13 cellular contexts compared by ENCODE assay signal in genomic region chrX:123173833-123174232, GRCh38. TPM values are rescaled to one million over a fixed set of nuclear protein-coding genes. Genes with fewer than 3 reads are reported as not detected.
DNase-seq lines count a peak whose midpoint lies in the region; ATAC-seq, FAIRE-seq and TF ChIP-seq lines count a peak whose summit lies in the region.
"Had no signal": no experiment of that assay in that cellular context is flagged by ENCODE, and none has a peak within 500 bp of the region (broad histone marks: within the 10 kb centered on the region; RNA-seq: fewer than 3 reads in every experiment).

No MANE protein-coding gene starts in this region.

- no peak for TF ChIP-seq EP300 in K562 (IDR thresholded peaks at IDR 0.05; ENCODE audit: low read length)

- WGBS in K562 (ENCODE audit: insufficient coverage, low coverage, missing lambda C conversion rate), result 7% methylated on average over 1 of the region's 1 CpG
- WGBS in heart left ventricle, 4 donors, result 7 to 37% (median 23%) methylated on average over 1 of the region's 1 CpG

- intact Hi-C loops in K562 (cut with micrococcal nuclease), result loop anchor here (5.0 kb wide), 1 partner anchor 248 kb away; no protein-coding TSS in a partner anchor
- intact Hi-C loops in colonic mucosa (cut with DNase I), result loop anchor here (10.0 kb wide), 1 partner anchor 251 kb away; no protein-coding TSS in a partner anchor
- intact Hi-C loops in heart left ventricle (cut with DNase I), result loop anchor here in 1 of 10 donors (5.0 kb wide), 1 partner anchor 248 kb away; no protein-coding TSS in a partner anchor

- TF ChIP-seq CTCF in LNCAP (IDR thresholded peaks at IDR 0.05) (peak; percentile 49), K562 (IDR thresholded peaks at IDR 0.05 in 2 of 3, conservative IDR thresholded peaks at IDR 0.05 in 1 of 3; ENCODE audit: insufficient read depth in 2 of 3, low read depth in 1 of 3, low read length in 3 of 3) (peak; percentile 22 to 48 (median 23); a peak in 3 of 6 replicates), neural progenitor cell (IDR thresholded peaks at IDR 0.05) (peak; percentile 55), colonic mucosa (IDR thresholded peaks at IDR 0.05) (no peak), heart left ventricle (IDR thresholded peaks at IDR 0.05) (no peak)

- no peaks in the 10 kb centered on the region for H3K79me2 ChIP-seq in K562 (ENCODE audit: control insufficient read depth, insufficient read depth, low read length)
- H3K79me2 ChIP-seq in neural progenitor cell (ENCODE audit: low read depth), result no peaks in the 10 kb centered on the region

- no peaks in the 10 kb centered on the region for H3K9me1 ChIP-seq in K562 (ENCODE audit: control insufficient read depth, insufficient read depth, low read length)

- H3K4me3 ChIP-seq in K562, result no peak overlapping the region
- H3K4me3 ChIP-seq in neural progenitor cell, result no peak overlapping the region
- H3K4me3 ChIP-seq in colonic mucosa, result no peak overlapping the region
- no peak overlapping the region for H3K4me3 ChIP-seq in heart left ventricle
- H3K4me3 ChIP-seq: upper lobe of right lung had no signal

- H3K4me1 ChIP-seq in K562 (replicated peaks in 1 of 2; ENCODE audit: control insufficient read depth in 2 of 2, insufficient read depth in 2 of 2, low read length in 2 of 2) (no peaks in the 10 kb centered on the region), neural progenitor cell (no peaks in the 10 kb centered on the region), colonic mucosa (no peaks in the 10 kb centered on the region), heart left ventricle (no peaks in the 10 kb centered on the region)
- H3K4me1 ChIP-seq: upper lobe of right lung had no signal

- no peaks in the 10 kb centered on the region for H3K27me3 Mint-ChIP-seq in neural progenitor cell (ENCODE audit: insufficient read depth, low read depth)
- H3K27me3 Mint-ChIP-seq: dendritic cell treated with granulocyte-macrophage colony-stimulating factor and Interleukin-4, amounts not matched to agents 40 ng/mL and 50 ng/mL, for 4 days had no signal

- ATAC-seq in K562 (peak; percentile 79), heart left ventricle (no peak)
- ATAC-seq: upper lobe of right lung had no signal

- no peaks in the 10 kb centered on the region for H3K9me3 ChIP-seq in K562 (replicated peaks; ENCODE audit: control insufficient read depth, insufficient read depth, low read depth, low read length)
- peaks cover 4% of the 10 kb centered on the region for H3K9me3 ChIP-seq in neural progenitor cell (ENCODE audit: low read depth)
- no peaks in the 10 kb centered on the region for H3K9me3 ChIP-seq in colonic mucosa
- H3K9me3 ChIP-seq in heart left ventricle, result no peaks in the 10 kb centered on the region
- H3K9me3 ChIP-seq: upper lobe of right lung had no signal

- H3K9ac ChIP-seq in K562 (ENCODE audit: insufficient read depth in 1 of 2, low read depth in 2 of 2, low read length in 2 of 2) (no peak overlapping the region), neural progenitor cell (no peak overlapping the region), colonic mucosa (ENCODE audit: low read depth in 2 of 2, low read length in 2 of 2) (no peak overlapping the region)

- TF ChIP-seq POLR2A in K562 (conservative IDR thresholded peaks at IDR 0.05), result no peak
- no peak for TF ChIP-seq POLR2A in heart left ventricle (IDR thresholded peaks at IDR 0.05)

- BruUV-seq in K562 (replicated peaks; lab: Mats Ljungman, UMichigan), result no TSS peak

- H2AFZ ChIP-seq in K562 (ENCODE audit: low read depth, low read length), result no peak overlapping the region
- H2AFZ ChIP-seq in neural progenitor cell (replicated peaks), result no peak overlapping the region

- H3K4me2 ChIP-seq in K562 (ENCODE audit: insufficient read depth, low read length) (no peak overlapping the region), neural progenitor cell (no peak overlapping the region)

- peak; percentile 60 for FAIRE-seq in K562 (lab: Jason Lieb, UNC)
- FAIRE-seq: A204.1 had no signal

- H3K27ac ChIP-seq in K562 (ENCODE audit: extremely low read depth, low read depth, low read length) (no peak overlapping the region), neural progenitor cell (no peak overlapping the region), colonic mucosa (no peak overlapping the region), heart left ventricle (no peak overlapping the region)
- H3K27ac ChIP-seq: upper lobe of right lung had no signal

- in situ Hi-C loops in K562 (cut with MboI), result no loop called here

- no peaks in the 10 kb centered on the region for H3K4me1 Mint-ChIP-seq in neural progenitor cell

- H3F3A ChIP-seq in neural progenitor cell (ENCODE audit: low read depth), result peaks cover 5% of the 10 kb centered on the region

- H4K20me1 ChIP-seq in K562 (replicated peaks; ENCODE audit: control insufficient read depth, insufficient read depth, low read length), result no peaks in the 10 kb centered on the region
- no peaks in the 10 kb centered on the region for H4K20me1 ChIP-seq in neural progenitor cell (ENCODE audit: low read depth)

- DNase-seq in NCI-H146 (lab: John Stamatoyannopoulos, UW) (peak; percentile 4), NCI-H146 treated with DMSO at 0.1 percent for 48 hours (lab: John Stamatoyannopoulos, UW; ENCODE audit: unreplicated experiment) (no peak), K562 (ENCODE audit: extremely low read depth in 1 of 4, low spot score in 3 of 4) (peak; percentile 8 to 26 (median 23)), neural progenitor cell (ENCODE audit: low spot score) (peak; percentile 14), colonic mucosa (no peak), heart left ventricle (no peak), cerebellum (ENCODE audit: low spot score) (no peak)
- DNase-seq: NCI-H2029, upper lobe of right lung had no signal

- POLR2A ChIA-PET in K562 (lab: Yijun Ruan, JAX), result no interaction called here

- no peak overlapping the region for H3K4me3 Mint-ChIP-seq in neural progenitor cell
- H3K4me3 Mint-ChIP-seq: dendritic cell treated with granulocyte-macrophage colony-stimulating factor and Interleukin-4, amounts not matched to agents 40 ng/mL and 50 ng/mL, for 4 days; T-helper 1 cell treated with Interleukin-12 subunit alpha and Interleukin-12 subunit beta and Interleukin-4 antibody, amounts not matched to agents 30 μg/mL and 1 μg/mL, for 36 hours had no signal

- no peaks in the 10 kb centered on the region for H3K36me3 Mint-ChIP-seq in neural progenitor cell

- CTCF ChIA-PET in K562 (lab: Yijun Ruan, JAX; ENCODE audit: low intra/inter-chr PET ratio), result interaction anchor here (2.1 kb wide), 1 partner anchor 249 kb away, joined by 9 read pairs; no protein-coding TSS in a partner anchor

- TF ChIP-seq RAD21 in K562 (CRISPR knock-in tag; conservative IDR thresholded peaks at IDR 0.05 in 1 of 2, IDR thresholded peaks at IDR 0.05 in 1 of 2), result peak; percentile 14 to 55; a peak in 2 of 4 replicates

- H3K9me3 Mint-ChIP-seq in neural progenitor cell, result peaks cover 3% of the 10 kb centered on the region
- H3K9me3 Mint-ChIP-seq: dendritic cell treated with granulocyte-macrophage colony-stimulating factor and Interleukin-4, amounts not matched to agents 40 ng/mL and 50 ng/mL, for 4 days; T-helper 1 cell treated with Interleukin-12 subunit alpha and Interleukin-12 subunit beta and Interleukin-4 antibody, amounts not matched to agents 30 μg/mL and 1 μg/mL, for 36 hours had no signal

- H3K36me3 ChIP-seq in K562 (ENCODE audit: control insufficient read depth, insufficient read depth, low read length) (no peaks in the 10 kb centered on the region), neural progenitor cell (no peaks in the 10 kb centered on the region), colonic mucosa (no peaks in the 10 kb centered on the region), heart left ventricle (no peaks in the 10 kb centered on the region)
- H3K36me3 ChIP-seq: upper lobe of right lung had no signal

- H3K27me3 ChIP-seq in K562 (ENCODE audit: control insufficient read depth in 2 of 2, insufficient read depth in 2 of 2, low read length in 2 of 2), result no peaks in the 10 kb centered on the region
- H3K27me3 ChIP-seq in neural progenitor cell, result no peaks in the 10 kb centered on the region
- no peaks in the 10 kb centered on the region for H3K27me3 ChIP-seq in colonic mucosa
- no peaks in the 10 kb centered on the region for H3K27me3 ChIP-seq in heart left ventricle
- H3K27me3 ChIP-seq: upper lobe of right lung had no signal

- no peak overlapping the region for H3K27ac Mint-ChIP-seq in neural progenitor cell
- H3K27ac Mint-ChIP-seq: dendritic cell treated with granulocyte-macrophage colony-stimulating factor and Interleukin-4, amounts not matched to agents 40 ng/mL and 50 ng/mL, for 4 days; T-helper 1 cell treated with Interleukin-12 subunit alpha and Interleukin-12 subunit beta and Interleukin-4 antibody, amounts not matched to agents 30 μg/mL and 1 μg/mL, for 36 hours had no signal

TF ChIP-seq in K562, 482 proteins besides CTCF, POLR2A, EP300 and RAD21 (continues in another document):
- TF ChIP-seq ZNF717 (CRISPR knock-in tag; IDR thresholded peaks at IDR 0.05), result no peak
- no peak for TF ChIP-seq ZNF436 (CRISPR knock-in tag; IDR thresholded peaks at IDR 0.05)
- no peak for TF ChIP-seq ZNF644 (tag; IDR thresholded peaks at IDR 0.05; ENCODE audit: low read depth)

RNA-seq across cellular contexts. Expression of gene GRIA3, which starts 10.2 kb away (rescaled TPM):
- not detected in 2 replicates for total RNA-seq in K562 (2011; cell fraction: chromatin; rRNA removed; ENCODE audit: low replicate concordance)
- not detected in 2 replicates for total RNA-seq in K562 (2011; cell fraction: nucleolus; rRNA removed)
- total RNA-seq in K562 (2011; cell fraction: nucleoplasm; rRNA removed), result not detected in 2 replicates
- not detected in 2 replicates for total RNA-seq in K562 (2014; rRNA removed)
- total RNA-seq in K562 (2014; rRNA removed; fragmentation: Illumina TruSeq; extraction: Trizol), result not detected in 2 replicates
- total RNA-seq in K562 (2015; rRNA removed; fragmentation: Illumina TruSeq; extraction: Trizol), result not detected in 2 replicates
- not detected in 2 replicates for total RNA-seq in K562 (2021)
- polyA plus RNA-seq in K562 (2011; rRNA removed), result not detected in 2 replicates
- not detected in 2 replicates for polyA plus RNA-seq in K562 (2011; cell fraction: cytosol; rRNA removed)
- not detected in 2 replicates for polyA plus RNA-seq in K562 (2011; cell fraction: nucleus; rRNA removed)
- polyA plus RNA-seq in K562 (2012), result 0.03 and 0.12 TPM in 2 replicates
- not detected in 2 replicates for polyA plus RNA-seq in K562 (2014; fragmentation: Illumina TruSeq; extraction: Trizol)
- polyA plus RNA-seq in K562 (2014; fragmentation: Nextera tagmentation; extraction: Ambion mirVana), result under 1 TPM in 1 of 2 experiments, not detected in 1; 0.10 TPM
- polyA plus RNA-seq in K562 (2014; rRNA removed), result not detected in 2 replicates
- polyA minus RNA-seq in K562 (2011; rRNA and poly(A)+ RNA removed), result not detected in 2 replicates
- polyA minus RNA-seq in K562 (2011; cell fraction: cytosol; rRNA and poly(A)+ RNA removed), result not detected in 2 replicates
- polyA minus RNA-seq in K562 (2011; cell fraction: nucleus; rRNA and poly(A)+ RNA removed), result not detected in 2 replicates
- 4.6 and 7.7 TPM in 2 replicates for total RNA-seq in neural progenitor cell (ENCODE audit: low replicate concordance)
- under 1 TPM; 0.17 to 0.85 TPM for total RNA-seq in colonic mucosa
- 10 to 100 TPM in 1 of 9 donors, 1 to 10 TPM in 4, under 1 TPM in 4; 0.24 to 12.9 (median 1.3) TPM for total RNA-seq in heart left ventricle
- under 1 TPM; 0.07 to 0.69 TPM for polyA plus RNA-seq in heart left ventricle
- 33.8 TPM for total RNA-seq in cerebellum
- total RNA-seq: upper lobe of right lung had no signal

Comparison
In these comparisons a context has a peak if more than half of its experiments do, and no peak if none do; other contexts are left out.
1. DNase-seq: peak in NCI-H146 (single experiment), K562 (4 of 4) and neural progenitor cell (single experiment); none in NCI-H146 treated with DMSO at 0.1 percent for 48 hours (single experiment), colonic mucosa (single experiment), heart left ventricle (0 of 5) and cerebellum (single experiment).
2. CTCF ChIP-seq: peak in LNCAP (single experiment), K562 (3 of 3) and neural progenitor cell (single experiment); none in colonic mucosa (single experiment) and heart left ventricle (0 of 12).